ENCODE assay signal across 8 cellular contexts in the genomic region with DNA sequence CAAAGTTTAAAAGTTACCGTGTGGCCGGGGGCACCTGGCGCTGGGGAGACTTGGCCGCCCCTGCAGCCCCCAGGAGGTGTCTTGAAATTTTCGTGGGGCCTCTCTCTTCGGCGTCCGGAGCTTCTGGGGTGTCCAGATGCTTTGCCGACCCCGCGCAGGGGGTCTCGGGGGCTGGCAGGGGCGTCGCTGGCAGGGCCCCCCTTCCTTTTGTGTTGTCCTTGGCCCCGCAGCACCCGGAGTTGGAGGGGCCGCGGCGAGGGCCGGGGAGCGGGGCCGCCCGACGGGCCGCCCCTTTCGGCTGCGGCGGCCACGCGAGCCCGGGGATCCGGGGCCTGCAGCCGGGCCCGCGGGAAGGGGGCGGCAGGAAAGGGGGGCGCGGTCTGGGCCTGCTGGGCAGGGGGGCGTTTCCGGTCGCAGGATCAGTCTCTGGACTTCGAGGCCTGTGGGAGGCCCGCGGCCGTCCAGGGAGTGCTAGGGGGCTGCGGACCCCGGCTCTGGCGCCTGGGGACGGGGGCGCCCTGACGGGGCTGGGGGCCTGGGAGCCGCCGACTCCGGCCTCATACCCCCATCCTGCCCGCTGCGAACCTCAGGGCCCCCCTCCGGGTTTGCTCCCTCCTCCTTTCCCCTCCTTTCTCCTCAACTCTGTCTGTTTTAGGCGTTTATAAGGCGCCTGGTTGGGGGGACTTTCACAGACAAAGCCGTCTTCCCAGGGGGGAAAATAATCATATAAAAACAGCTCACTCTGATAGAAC. TPM values are rescaled to one million over a fixed set of nuclear protein-coding genes. Genes with fewer than 3 reads are reported as not detected.
A peak's percentile ranks its signal among the peaks of the same experiment; 100 is the strongest.
DNase-seq lines count a peak whose midpoint lies in the region; ATAC-seq, FAIRE-seq and TF ChIP-seq lines count a peak whose summit lies in the region.

No MANE protein-coding gene starts in this region.

- ATAC-seq in upper lobe of right lung (peak; percentile 40), HG02840 (IDR thresholded peaks at IDR 0.05; ENCODE audit: low FRiP score, unreplicated experiment) (no peak)

- peak overlapping the region; percentile 73 for H3K4me2 ChIP-seq in mesenchymal stem cell (ENCODE audit: low read length, poor library complexity, severe bottlenecking)

- H3K27me3 ChIP-seq in Peyer's patch (no peaks in the 10 kb centered on the region), mesenchymal stem cell (ENCODE audit: control insufficient read depth in 1 of 2, insufficient read depth in 1 of 2, low read length in 2 of 2) (no peaks in the 10 kb centered on the region), upper lobe of right lung (no peaks in the 10 kb centered on the region)

- peak overlapping the region; percentile 92 to 97 for H3K18ac ChIP-seq in mesenchymal stem cell (ENCODE audit: low read depth in 1 of 2, low read length in 2 of 2)

- H3K14ac ChIP-seq in mesenchymal stem cell (ENCODE audit: low read length in 2 of 2) = peak overlapping the region; percentile 57 to 89

- H4K91ac ChIP-seq in mesenchymal stem cell (ENCODE audit: low read length) = peak overlapping the region; percentile 61

- H3K36me3 ChIP-seq in Peyer's patch = no peaks in the 10 kb centered on the region
- H3K36me3 ChIP-seq in mesenchymal stem cell (ENCODE audit: control insufficient read depth in 1 of 2, insufficient read depth in 2 of 2, low read depth in 1 of 2, low read length in 2 of 2) = peaks cover 0 to 8% of the 10 kb centered on the region in 2 experiments
- H3K36me3 ChIP-seq in upper lobe of right lung = no peaks in the 10 kb centered on the region

- no peak for TF ChIP-seq POLR2A in Peyer's patch (IDR thresholded peaks at IDR 0.05)

- H3K23ac ChIP-seq in mesenchymal stem cell (ENCODE audit: low read length in 2 of 2) = peak overlapping the region in 1 of 2 experiments; percentile 79

- peak overlapping the region; percentile 48 for H2BK5ac ChIP-seq in mesenchymal stem cell (ENCODE audit: low read depth, low read length, poor library complexity, severe bottlenecking)

- H3K27ac ChIP-seq in Peyer's patch (peak overlapping the region; percentile 79 to 85 (median 84)), mesenchymal stem cell (ENCODE audit: low read length, poor library complexity, severe bottlenecking) (peak overlapping the region; percentile 76), upper lobe of right lung (peak overlapping the region; percentile 92)

- H3K9me3 ChIP-seq in Peyer's patch = no peaks in the 10 kb centered on the region
- H3K9me3 ChIP-seq in mesenchymal stem cell (ENCODE audit: control insufficient read depth, low read length) = no peaks in the 10 kb centered on the region
- H3K9me3 ChIP-seq in upper lobe of right lung = no peaks in the 10 kb centered on the region

- no peak overlapping the region for H2BK12ac ChIP-seq in mesenchymal stem cell (ENCODE audit: low read length in 2 of 2)

- peak overlapping the region; percentile 81 to 96 for H3K4ac ChIP-seq in mesenchymal stem cell (ENCODE audit: low read depth in 1 of 2, low read length in 2 of 2)

- H2BK120ac ChIP-seq in mesenchymal stem cell (ENCODE audit: low read depth, low read length) = peak overlapping the region; percentile 86

- peak overlapping the region; percentile 61 for H2AK5ac ChIP-seq in mesenchymal stem cell (ENCODE audit: low read length, severe bottlenecking)

- H3K4me1 ChIP-seq in Peyer's patch = peaks cover 0 to 31% (median 0%) of the 10 kb centered on the region in 4 donors
- H3K4me1 ChIP-seq in mesenchymal stem cell (ENCODE audit: control insufficient read depth, insufficient read depth, low read depth, low read length) = peaks cover 22% of the 10 kb centered on the region
- H3K4me1 ChIP-seq in upper lobe of right lung = peaks cover 13% of the 10 kb centered on the region

- H2BK15ac ChIP-seq in mesenchymal stem cell (ENCODE audit: low read depth, poor library complexity, severe bottlenecking) = peak overlapping the region; percentile 95

- peak overlapping the region; percentile 45 for H4K8ac ChIP-seq in mesenchymal stem cell (ENCODE audit: low read length)

- WGBS in mesenchymal stem cell = 0% methylated on average over 14 of the region's 60 CpGs

- no peak for FAIRE-seq in GM19239 (lab: Jason Lieb, UNC)

- no peak for TF ChIP-seq CTCF in Peyer's patch (IDR thresholded peaks at IDR 0.05)
- no peak for TF ChIP-seq CTCF in upper lobe of right lung (IDR thresholded peaks at IDR 0.05)

- peaks cover 6% of the 10 kb centered on the region for H3K79me1 ChIP-seq in mesenchymal stem cell (replicated peaks; ENCODE audit: low read length, poor library complexity, severe bottlenecking)

- intact Hi-C loops in upper lobe of right lung (cut with DNase I) = no loop called here

- H3K4me3 ChIP-seq in Peyer's patch = peak overlapping the region; percentile 79 to 95 (median 91)
- peak overlapping the region; percentile 84 to 88 for H3K4me3 ChIP-seq in mesenchymal stem cell (ENCODE audit: insufficient read depth in 1 of 2, low read depth in 1 of 2, low read length in 2 of 2)
- H3K4me3 ChIP-seq in upper lobe of right lung = peak overlapping the region; percentile 96

- H2AFZ ChIP-seq in mesenchymal stem cell (ENCODE audit: low read depth, low read length) = no peak overlapping the region

- peak overlapping the region; percentile 96 for H3K9ac ChIP-seq in mesenchymal stem cell (ENCODE audit: low read length)

- DNase-seq in GM19239 (ENCODE audit: insufficient read length, low spot score) = peak; percentile 30
- DNase-seq in Peyer's patch = no peak
- peak; percentile 27 for DNase-seq in dermis blood vessel endothelial cell
- peak; percentile 18 for DNase-seq in mesenchymal stem cell
- peak; percentile 66 for DNase-seq in upper lobe of right lung
- DNase-seq in mesenteric fat pad (ENCODE audit: low spot score) = no peak
- DNase-seq in DMS153 treated with DMSO at 0.1 percent for 48 hours (lab: John Stamatoyannopoulos, UW; ENCODE audit: unreplicated experiment) = no peak

RNA-seq across cellular contexts. Expression of a gene that starts 0.9 kb away (rescaled TPM):
- total RNA-seq in Peyer's patch (10 to 100 TPM; 39.9 to 65.1 (median 60.0) TPM), dermis blood vessel endothelial cell (68.4 and 102 TPM in 2 replicates), upper lobe of right lung (70.3 TPM), mesenteric fat pad (55.6 TPM)
- 47.1 TPM for polyA plus RNA-seq in mesenchymal stem cell (2013, experiment 1 of 2)
- polyA plus RNA-seq in mesenchymal stem cell (2013, experiment 2 of 2) = 47.2 TPM

RNA-seq across cellular contexts. Expression of a gene that starts 16.2 kb away (rescaled TPM):
- total RNA-seq in Peyer's patch (10 to 100 TPM; 29.8 to 79.2 (median 35.8) TPM), dermis blood vessel endothelial cell (84.2 and 106 TPM in 2 replicates), upper lobe of right lung (48.0 TPM), mesenteric fat pad (42.7 TPM)
- 28.1 TPM for polyA plus RNA-seq in mesenchymal stem cell (2013, experiment 1 of 2)
- 27.9 TPM for polyA plus RNA-seq in mesenchymal stem cell (2013, experiment 2 of 2)

Comparison
In these comparisons a context has a peak if more than half of its experiments do, and no peak if none do; other contexts are left out.
1. DNase-seq: peak in GM19239 (single experiment), dermis blood vessel endothelial cell (single experiment), mesenchymal stem cell (single experiment) and upper lobe of right lung (single experiment); none in Peyer's patch (0 of 3), mesenteric fat pad (single experiment) and DMS153 treated with DMSO at 0.1 percent for 48 hours (single experiment).
2. Peak in every context shown above with its lines, with median percentiles within 50 percentile points of each other: H3K27ac ChIP-seq and H3K4me3 ChIP-seq.